In genomic region chr2:201580486-201580885, GRCh38 we compare ENCODE assay signal across 1 cellular context.
TF ChIP-seq lines count a peak whose summit lies in the region.

No MANE protein-coding gene starts in this region.

TF ChIP-seq in HepG2, 621 proteins besides CTCF, POLR2A, EP300 and RAD21 (continued from another document):
- TF ChIP-seq, protein P1, sequence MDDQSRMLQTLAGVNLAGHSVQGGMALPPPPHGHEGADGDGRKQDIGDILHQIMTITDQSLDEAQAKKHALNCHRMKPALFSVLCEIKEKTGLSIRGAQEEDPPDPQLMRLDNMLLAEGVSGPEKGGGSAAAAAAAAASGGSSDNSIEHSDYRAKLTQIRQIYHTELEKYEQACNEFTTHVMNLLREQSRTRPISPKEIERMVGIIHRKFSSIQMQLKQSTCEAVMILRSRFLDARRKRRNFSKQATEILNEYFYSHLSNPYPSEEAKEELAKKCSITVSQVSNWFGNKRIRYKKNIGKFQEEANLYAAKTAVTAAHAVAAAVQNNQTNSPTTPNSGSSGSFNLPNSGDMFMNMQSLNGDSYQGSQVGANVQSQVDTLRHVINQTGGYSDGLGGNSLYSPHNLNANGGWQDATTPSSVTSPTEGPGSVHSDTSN (CRISPR knock-in tag; IDR thresholded peaks at IDR 0.05; ENCODE audit: borderline replicate concordance): no peak
- TF ChIP-seq, protein P2, sequence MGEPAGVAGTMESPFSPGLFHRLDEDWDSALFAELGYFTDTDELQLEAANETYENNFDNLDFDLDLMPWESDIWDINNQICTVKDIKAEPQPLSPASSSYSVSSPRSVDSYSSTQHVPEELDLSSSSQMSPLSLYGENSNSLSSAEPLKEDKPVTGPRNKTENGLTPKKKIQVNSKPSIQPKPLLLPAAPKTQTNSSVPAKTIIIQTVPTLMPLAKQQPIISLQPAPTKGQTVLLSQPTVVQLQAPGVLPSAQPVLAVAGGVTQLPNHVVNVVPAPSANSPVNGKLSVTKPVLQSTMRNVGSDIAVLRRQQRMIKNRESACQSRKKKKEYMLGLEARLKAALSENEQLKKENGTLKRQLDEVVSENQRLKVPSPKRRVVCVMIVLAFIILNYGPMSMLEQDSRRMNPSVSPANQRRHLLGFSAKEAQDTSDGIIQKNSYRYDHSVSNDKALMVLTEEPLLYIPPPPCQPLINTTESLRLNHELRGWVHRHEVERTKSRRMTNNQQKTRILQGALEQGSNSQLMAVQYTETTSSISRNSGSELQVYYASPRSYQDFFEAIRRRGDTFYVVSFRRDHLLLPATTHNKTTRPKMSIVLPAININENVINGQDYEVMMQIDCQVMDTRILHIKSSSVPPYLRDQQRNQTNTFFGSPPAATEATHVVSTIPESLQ (CRISPR knock-in tag; conservative IDR thresholded peaks at IDR 0.05): no peak
- TF ChIP-seq ZNF383 (CRISPR knock-in tag; IDR thresholded peaks at IDR 0.05; ENCODE audit: borderline replicate concordance) (no peak), CENPT (CRISPR knock-in tag; IDR thresholded peaks at IDR 0.05; ENCODE audit: low read depth) (no peak), MIER3 (CRISPR knock-in tag; IDR thresholded peaks at IDR 0.05; ENCODE audit: borderline replicate concordance) (no peak), SOX6 (IDR thresholded peaks at IDR 0.05) (no peak), SOX6 (CRISPR knock-in tag; IDR thresholded peaks at IDR 0.05) (peak; percentile 51; the same call in 1 of the 2 replicates), ZNF451 (CRISPR knock-in tag; IDR thresholded peaks at IDR 0.05) (no peak), CEBPG (CRISPR knock-in tag; IDR thresholded peaks at IDR 0.05) (peak; percentile 88)
